13 cellular contexts compared by ENCODE assay signal in the genomic region with DNA sequence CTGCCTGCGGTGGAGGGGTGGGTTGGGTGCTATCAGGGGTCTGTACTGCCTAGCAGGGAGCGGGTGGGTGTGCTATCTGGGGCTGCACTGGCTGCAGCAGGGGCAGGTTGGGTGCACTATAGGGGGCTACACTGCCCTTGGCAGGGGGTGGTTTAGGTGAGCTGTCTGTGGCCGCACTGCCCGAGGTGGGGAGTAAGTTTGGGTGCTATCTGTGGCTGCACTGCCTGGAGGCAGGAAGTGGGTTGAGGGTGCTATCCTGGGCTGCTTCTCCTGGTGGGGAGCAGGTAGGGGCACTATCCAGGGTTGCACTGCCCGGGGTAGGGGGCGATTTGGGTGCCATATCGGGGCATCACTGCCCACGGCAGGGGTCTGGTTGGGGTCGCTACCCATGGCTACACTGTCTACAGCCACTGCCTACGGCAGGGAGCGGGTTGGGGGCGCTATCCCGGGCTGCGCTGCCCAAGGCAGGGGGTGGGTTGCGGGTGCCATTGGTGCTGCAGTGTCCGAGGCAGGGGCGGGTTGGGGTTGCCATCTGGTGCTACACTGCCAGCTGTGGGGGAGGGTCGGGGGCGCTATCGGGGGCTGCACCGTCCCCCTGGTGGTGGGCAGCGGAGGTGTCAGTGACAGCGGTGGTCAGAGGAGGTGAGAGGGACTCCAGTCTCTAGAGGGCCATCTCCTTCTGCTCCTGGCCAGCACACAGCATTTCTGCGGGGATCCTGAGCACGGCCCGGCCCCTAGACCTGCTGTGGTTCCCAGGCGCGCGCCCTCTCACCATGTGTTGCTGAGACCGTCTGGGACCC. TPM values are rescaled to one million over a fixed set of nuclear protein-coding genes. Genes with fewer than 3 reads are reported as not detected.
A peak's percentile ranks its signal among the peaks of the same experiment; 100 is the strongest.
DNase-seq lines count a peak whose midpoint lies in the region; ATAC-seq, FAIRE-seq and TF ChIP-seq lines count a peak whose summit lies in the region.
"Had no signal": no experiment of that assay in that cellular context is flagged by ENCODE, and none has a peak within 500 bp of the region (broad histone marks: within the 10 kb centered on the region; RNA-seq: fewer than 3 reads in every experiment).

No MANE protein-coding gene starts in this region.

- CTCF ChIA-PET in K562 (lab: Yijun Ruan, JAX; ENCODE audit: low intra/inter-chr PET ratio), result no interaction called here

- H3K9me2 ChIP-seq in GM23338 (ENCODE audit: insufficient read depth), result no peaks in the 10 kb centered on the region

- H3K36me3 Mint-ChIP-seq in GM23338 (ENCODE audit: low read depth) (peaks cover 12% of the 10 kb centered on the region), nephron (ENCODE audit: low read depth) (peaks cover 3% of the 10 kb centered on the region)
- H3K36me3 Mint-ChIP-seq: memory B cell had no signal

- H2AFZ ChIP-seq in GM23338 (no peak overlapping the region), K562 (ENCODE audit: low read depth, low read length) (no peak overlapping the region)
- H2AFZ ChIP-seq: parathyroid adenoma had no signal

- FAIRE-seq in K562 (lab: Jason Lieb, UNC), result no peak

- in situ Hi-C loops in K562 (cut with MboI) (no loop called here), gastrocnemius medialis (cut with MboI; ENCODE audit: low sequenced_read_pairs in 4 of 4) (no loop called here)

- H3K36me3 ChIP-seq in GM23338 (ENCODE audit: insufficient read depth) (no peaks in the 10 kb centered on the region), K562 (ENCODE audit: control insufficient read depth, insufficient read depth, low read length) (no peaks in the 10 kb centered on the region), gastrocnemius medialis (no peaks in the 10 kb centered on the region), WERI-Rb-1 (no peaks in the 10 kb centered on the region)

- peaks cover 56% of the 10 kb centered on the region for H3K27me3 ChIP-seq in GM23338 (ENCODE audit: insufficient read depth)
- H3K27me3 ChIP-seq in K562 (ENCODE audit: control insufficient read depth in 2 of 2, insufficient read depth in 2 of 2, low read length in 2 of 2), result peaks cover 0 to 24% of the 10 kb centered on the region in 2 experiments; a peak in 3 of 5 replicates
- H3K27me3 ChIP-seq in gastrocnemius medialis, result peaks cover 13 to 32% (median 19%) of the 10 kb centered on the region in 3 donors
- peaks cover 20% of the 10 kb centered on the region for H3K27me3 ChIP-seq in WERI-Rb-1 (ENCODE audit: insufficient read depth, low read depth, severe bottlenecking)

- peaks cover 56% of the 10 kb centered on the region for H3K27me3 Mint-ChIP-seq in GM23338 (ENCODE audit: insufficient read depth, low read depth, poor library complexity)
- H3K27me3 Mint-ChIP-seq in nephron (ENCODE audit: low read depth), result peaks cover 47% of the 10 kb centered on the region

- peak overlapping the region; percentile 56; the same call in 1 of the 2 replicates for H3K4me3 ChIP-seq in GM23338
- H3K4me3 ChIP-seq in K562, result no peak overlapping the region
- H3K4me3 ChIP-seq in gastrocnemius medialis, result no peak overlapping the region
- H3K4me3 ChIP-seq in WERI-Rb-1 (ENCODE audit: low read depth, low read length), result no peak overlapping the region

- H3K9me3 ChIP-seq in K562 (replicated peaks; ENCODE audit: control insufficient read depth, insufficient read depth, low read depth, low read length), result no peaks in the 10 kb centered on the region
- no peaks in the 10 kb centered on the region for H3K9me3 ChIP-seq in gastrocnemius medialis
- H3K9me3 ChIP-seq in WERI-Rb-1 (ENCODE audit: severe bottlenecking), result no peaks in the 10 kb centered on the region

- H3K27ac ChIP-seq in GM23338 (ENCODE audit: low read depth) (no peak overlapping the region), K562 (ENCODE audit: extremely low read depth, low read depth, low read length) (no peak overlapping the region), gastrocnemius medialis (no peak overlapping the region), WERI-Rb-1 (no peak overlapping the region)
- H3K27ac ChIP-seq: parathyroid adenoma had no signal

- H3K27ac Mint-ChIP-seq in GM23338 (no peak overlapping the region), nephron (no peak overlapping the region)
- H3K27ac Mint-ChIP-seq: activated T-helper 1 cell treated with anti-CD3 and anti-CD28 coated beads, Interleukin-12 subunit alpha, Interleukin-12 subunit beta, Interleukin-2, Interleukin-4 antibody, amounts not matched to agents 30 ng/mL and 10 ng/mL and 1 ng/mL, durations not matched to agents 14 hours and 24 hours and 36 hours; memory B cell had no signal

- H3F3A ChIP-seq in GM23338 (replicated peaks; ENCODE audit: low read depth), result no peaks in the 10 kb centered on the region

- no peak overlapping the region for H3K9ac ChIP-seq in K562 (ENCODE audit: insufficient read depth in 1 of 2, low read depth in 2 of 2, low read length in 2 of 2)
- H3K9ac ChIP-seq: parathyroid adenoma had no signal

- H3K79me2 ChIP-seq in GM23338 (replicated peaks; ENCODE audit: insufficient read depth), result no peaks in the 10 kb centered on the region
- H3K79me2 ChIP-seq in K562 (ENCODE audit: control insufficient read depth, insufficient read depth, low read length), result no peaks in the 10 kb centered on the region
- H3K79me2 ChIP-seq: parathyroid adenoma had no signal

- 0% methylated on average over 8 of the region's 30 CpGs for WGBS in K562 (ENCODE audit: insufficient coverage, low coverage, missing lambda C conversion rate)

- peak; percentile 34 to 61; a peak in 3 of 4 replicates for TF ChIP-seq CTCF in GM23338 (conservative IDR thresholded peaks at IDR 0.05; ENCODE audit: low read depth in 2 of 2)
- peak in 1 of 3 experiments; percentile 28; a peak in 1 of 6 replicates for TF ChIP-seq CTCF in K562 (IDR thresholded peaks at IDR 0.05 in 2 of 3, conservative IDR thresholded peaks at IDR 0.05 in 1 of 3; ENCODE audit: insufficient read depth in 2 of 3, low read depth in 1 of 3, low read length in 3 of 3)
- peak in 1 of 3 experiments; percentile 10 for TF ChIP-seq CTCF in nephron (IDR thresholded peaks at IDR 0.05; ENCODE audit: unreplicated experiment in 3 of 3)
- no peak for TF ChIP-seq CTCF in gastrocnemius medialis (IDR thresholded peaks at IDR 0.05 in 4 of 5, conservative IDR thresholded peaks at IDR 0.05 in 1 of 5)
- TF ChIP-seq CTCF in WERI-Rb-1 (IDR thresholded peaks at IDR 0.05; ENCODE audit: low read depth, low read length), result no peak; the same call in 1 of the 2 replicates

- DNase-seq in DMS53 (lab: John Stamatoyannopoulos, UW) (peak; percentile 55), DMS53 treated with DMSO at 0.1 percent for 48 hours (lab: John Stamatoyannopoulos, UW; ENCODE audit: unreplicated experiment) (no peak), GM23338 (ENCODE audit: low spot score) (peak; percentile 60), K562 (ENCODE audit: extremely low read depth in 1 of 4, low spot score in 3 of 4) (no peak), gastrocnemius medialis (no peak), WERI-Rb-1 (no peak)

- no peak for TF ChIP-seq RAD21 in K562 (CRISPR knock-in tag; conservative IDR thresholded peaks at IDR 0.05 in 1 of 2, IDR thresholded peaks at IDR 0.05 in 1 of 2)

- H3K9me1 ChIP-seq in K562 (ENCODE audit: control insufficient read depth, insufficient read depth, low read length), result no peaks in the 10 kb centered on the region

- TF ChIP-seq POLR2A in K562 (conservative IDR thresholded peaks at IDR 0.05), result no peak
- no peak for TF ChIP-seq POLR2A in gastrocnemius medialis (IDR thresholded peaks at IDR 0.05)

- ATAC-seq in GM23338, result peak; percentile 17
- ATAC-seq in K562, result peak; percentile 64
- no peak for ATAC-seq in gastrocnemius medialis
- no peak for ATAC-seq in GM21447 (IDR thresholded peaks at IDR 0.05; ENCODE audit: unreplicated experiment)

- POLR2A ChIA-PET in K562 (lab: Yijun Ruan, JAX), result no interaction called here

- BruUV-seq in K562 (replicated peaks; lab: Mats Ljungman, UMichigan), result no TSS peak

- no peak for TF ChIP-seq EP300 in K562 (IDR thresholded peaks at IDR 0.05; ENCODE audit: low read length)

- intact Hi-C loops in K562 (cut with micrococcal nuclease), result no loop called here
- intact Hi-C loops in gastrocnemius medialis (cut with DNase I; ENCODE audit: low total_unique reads), result no loop called here

- H3K9me3 Mint-ChIP-seq in GM23338 (peaks cover 6% of the 10 kb centered on the region; the same call in 2 of the 3 replicates), nephron (no peaks in the 10 kb centered on the region)
- H3K9me3 Mint-ChIP-seq: activated T-helper 1 cell treated with anti-CD3 and anti-CD28 coated beads, Interleukin-12 subunit alpha, Interleukin-12 subunit beta, Interleukin-2, Interleukin-4 antibody, amounts not matched to agents 30 ng/mL and 10 ng/mL and 1 ng/mL, durations not matched to agents 14 hours and 24 hours and 36 hours; memory B cell had no signal

- peak overlapping the region; percentile 20; the same call in 1 of the 2 replicates for H3K4me2 ChIP-seq in GM23338
- H3K4me2 ChIP-seq in K562 (ENCODE audit: insufficient read depth, low read length), result no peak overlapping the region

- H4K20me1 ChIP-seq in GM23338 (replicated peaks; ENCODE audit: insufficient read depth) (no peaks in the 10 kb centered on the region), K562 (replicated peaks; ENCODE audit: control insufficient read depth, insufficient read depth, low read length) (no peaks in the 10 kb centered on the region)

- H3K4me1 ChIP-seq in GM23338 (ENCODE audit: insufficient read depth) (peaks cover 14% of the 10 kb centered on the region; the same call in 1 of the 2 replicates), K562 (replicated peaks in 1 of 2; ENCODE audit: control insufficient read depth in 2 of 2, insufficient read depth in 2 of 2, low read length in 2 of 2) (peaks cover 0 to 26% of the 10 kb centered on the region in 2 experiments; a peak in 2 of 5 replicates), gastrocnemius medialis (peaks cover 0 to 5% of the 10 kb centered on the region in 2 donors)
- H3K4me1 ChIP-seq: parathyroid adenoma had no signal

- H3K4me3 Mint-ChIP-seq in GM23338 (peak overlapping the region; percentile 73), nephron (peak overlapping the region; percentile 84 to 91 (median 87))
- H3K4me3 Mint-ChIP-seq: memory B cell had no signal

- H3K4me1 Mint-ChIP-seq in GM23338 (peaks cover 48% of the 10 kb centered on the region), nephron (peaks cover 25% of the 10 kb centered on the region)

RNA-seq across cellular contexts. Expression of a gene that starts 1.3 kb away (rescaled TPM):
- total RNA-seq in GM23338 (2014; rRNA removed; shearing (Covaris generic)), result 1.3 TPM in 1 of 2 replicates, not detected in the other
- polyA plus RNA-seq in GM23338 (2016; fragmentation: Nextera tagmentation; extraction: Ambion mirVana), result 0.40 and 0.45 TPM in 2 replicates
- not detected in 2 replicates for total RNA-seq in K562 (2011; cell fraction: chromatin; rRNA removed; ENCODE audit: low replicate concordance)
- not detected in 2 replicates for total RNA-seq in K562 (2011; cell fraction: nucleolus; rRNA removed)
- not detected in 2 replicates for total RNA-seq in K562 (2011; cell fraction: nucleoplasm; rRNA removed)
- not detected in 2 replicates for total RNA-seq in K562 (2014; rRNA removed)
- not detected in 2 replicates for total RNA-seq in K562 (2014; rRNA removed; fragmentation: Illumina TruSeq; extraction: Trizol)
- not detected in 2 replicates for total RNA-seq in K562 (2015; rRNA removed; fragmentation: Illumina TruSeq; extraction: Trizol)
- not detected in 2 replicates for total RNA-seq in K562 (2021)
- not detected in 2 replicates for polyA plus RNA-seq in K562 (2011; rRNA removed)
- polyA plus RNA-seq in K562 (2011; cell fraction: cytosol; rRNA removed), result not detected in 2 replicates
- not detected in 2 replicates for polyA plus RNA-seq in K562 (2011; cell fraction: nucleus; rRNA removed)
- not detected in 2 replicates for polyA plus RNA-seq in K562 (2012)
- polyA plus RNA-seq in K562 (2014; fragmentation: Illumina TruSeq; extraction: Trizol), result not detected in 2 replicates
- not detected for polyA plus RNA-seq in K562 (2014; fragmentation: Nextera tagmentation; extraction: Ambion mirVana)
- not detected in 2 replicates for polyA plus RNA-seq in K562 (2014; rRNA removed)
- not detected in 2 replicates for polyA minus RNA-seq in K562 (2011; rRNA and poly(A)+ RNA removed)
- not detected in 2 replicates for polyA minus RNA-seq in K562 (2011; cell fraction: cytosol; rRNA and poly(A)+ RNA removed)
- not detected in 2 replicates for polyA minus RNA-seq in K562 (2011; cell fraction: nucleus; rRNA and poly(A)+ RNA removed)
- total RNA-seq in gastrocnemius medialis, result not detected
- total RNA-seq: A172 had no signal

RNA-seq across cellular contexts. Expression of a gene that starts 47.1 kb away (rescaled TPM):
- total RNA-seq in GM23338 (2014; rRNA removed; shearing (Covaris generic)), result 0.23 and 0.76 TPM in 2 replicates
- polyA plus RNA-seq in GM23338 (2016; fragmentation: Nextera tagmentation; extraction: Ambion mirVana) (0.49 and 1.2 TPM in 2 replicates), K562 (2011; rRNA removed) (not detected in 2 replicates), K562 (2014; fragmentation: Illumina TruSeq; extraction: Trizol) (not detected in 2 replicates), K562 (2014; fragmentation: Nextera tagmentation; extraction: Ambion mirVana) (not detected), K562 (2014; rRNA removed) (not detected in 2 replicates)
- not detected in 2 replicates for total RNA-seq in K562 (2011; cell fraction: chromatin; rRNA removed; ENCODE audit: low replicate concordance)
- total RNA-seq in K562 (2011; cell fraction: nucleolus; rRNA removed), result not detected in 2 replicates
- not detected in 2 replicates for total RNA-seq in K562 (2011; cell fraction: nucleoplasm; rRNA removed)
- total RNA-seq in K562 (2014; rRNA removed) (not detected in 2 replicates), K562 (2014; rRNA removed; fragmentation: Illumina TruSeq; extraction: Trizol) (not detected in 2 replicates), K562 (2015; rRNA removed; fragmentation: Illumina TruSeq; extraction: Trizol) (not detected in 2 replicates), K562 (2021) (not detected in 2 replicates), gastrocnemius medialis (not detected)
- polyA plus RNA-seq in K562 (2011; cell fraction: cytosol; rRNA removed), result not detected in 2 replicates
- not detected in 2 replicates for polyA plus RNA-seq in K562 (2011; cell fraction: nucleus; rRNA removed)
- not detected in 2 replicates for polyA plus RNA-seq in K562 (2012)
- not detected in 2 replicates for polyA minus RNA-seq in K562 (2011; rRNA and poly(A)+ RNA removed)
- not detected in 2 replicates for polyA minus RNA-seq in K562 (2011; cell fraction: cytosol; rRNA and poly(A)+ RNA removed)
- not detected in 2 replicates for polyA minus RNA-seq in K562 (2011; cell fraction: nucleus; rRNA and poly(A)+ RNA removed)
- total RNA-seq: A172; activated T-helper 1 cell treated with anti-CD3 and anti-CD28 coated beads, Interleukin-12 subunit alpha, Interleukin-12 subunit beta, Interleukin-2, Interleukin-4 antibody, amounts not matched to agents 30 ng/mL and 10 ng/mL and 1 ng/mL, durations not matched to agents 14 hours and 24 hours and 36 hours; dermis microvascular lymphatic vessel endothelial cell had no signal

RNA-seq across cellular contexts. Expression of a gene that starts 49.0 kb away (rescaled TPM):
- not detected in 2 replicates for total RNA-seq in GM23338 (2014; rRNA removed; shearing (Covaris generic))
- polyA plus RNA-seq in GM23338 (2016; fragmentation: Nextera tagmentation; extraction: Ambion mirVana) (0.10 and 0.16 TPM in 2 replicates), K562 (2011; rRNA removed) (not detected in 2 replicates), K562 (2014; fragmentation: Illumina TruSeq; extraction: Trizol) (not detected in 2 replicates), K562 (2014; fragmentation: Nextera tagmentation; extraction: Ambion mirVana) (not detected), K562 (2014; rRNA removed) (0.22 TPM in 1 of 2 replicates, not detected in the other)
- total RNA-seq in K562 (2011; cell fraction: chromatin; rRNA removed; ENCODE audit: low replicate concordance), result not detected in 2 replicates
- not detected in 2 replicates for total RNA-seq in K562 (2011; cell fraction: nucleolus; rRNA removed)
- not detected in 2 replicates for total RNA-seq in K562 (2011; cell fraction: nucleoplasm; rRNA removed)
- total RNA-seq in K562 (2014; rRNA removed) (not detected in 2 replicates), K562 (2014; rRNA removed; fragmentation: Illumina TruSeq; extraction: Trizol) (not detected in 2 replicates), K562 (2015; rRNA removed; fragmentation: Illumina TruSeq; extraction: Trizol) (not detected in 2 replicates), K562 (2021) (not detected in 2 replicates), gastrocnemius medialis (under 1 TPM in 1 of 4 donors, not detected in 3; 0.18 TPM)
- polyA plus RNA-seq in K562 (2011; cell fraction: cytosol; rRNA removed), result not detected in 2 replicates
- polyA plus RNA-seq in K562 (2011; cell fraction: nucleus; rRNA removed), result not detected in 2 replicates
- polyA plus RNA-seq in K562 (2012), result not detected in 2 replicates
- polyA minus RNA-seq in K562 (2011; rRNA and poly(A)+ RNA removed), result not detected in 2 replicates
- not detected in 2 replicates for polyA minus RNA-seq in K562 (2011; cell fraction: cytosol; rRNA and poly(A)+ RNA removed)
- polyA minus RNA-seq in K562 (2011; cell fraction: nucleus; rRNA and poly(A)+ RNA removed), result not detected in 2 replicates
- total RNA-seq: A172; activated T-helper 1 cell treated with anti-CD3 and anti-CD28 coated beads, Interleukin-12 subunit alpha, Interleukin-12 subunit beta, Interleukin-2, Interleukin-4 antibody, amounts not matched to agents 30 ng/mL and 10 ng/mL and 1 ng/mL, durations not matched to agents 14 hours and 24 hours and 36 hours had no signal

Comparison
In these comparisons a context has a peak if more than half of its experiments do, and no peak if none do; other contexts are left out.
1. DNase-seq: peak in DMS53 (single experiment) and GM23338 (single experiment); none in DMS53 treated with DMSO at 0.1 percent for 48 hours (single experiment), K562 (0 of 4), gastrocnemius medialis (0 of 2) and WERI-Rb-1 (single experiment).
2. ATAC-seq: peak in GM23338 (single experiment) and K562 (single experiment); none in gastrocnemius medialis (0 of 2) and GM21447 (single experiment).
3. CTCF ChIP-seq: peak in GM23338 (2 of 2); none in gastrocnemius medialis (0 of 5) and WERI-Rb-1 (single experiment).